In the genomic region with DNA sequence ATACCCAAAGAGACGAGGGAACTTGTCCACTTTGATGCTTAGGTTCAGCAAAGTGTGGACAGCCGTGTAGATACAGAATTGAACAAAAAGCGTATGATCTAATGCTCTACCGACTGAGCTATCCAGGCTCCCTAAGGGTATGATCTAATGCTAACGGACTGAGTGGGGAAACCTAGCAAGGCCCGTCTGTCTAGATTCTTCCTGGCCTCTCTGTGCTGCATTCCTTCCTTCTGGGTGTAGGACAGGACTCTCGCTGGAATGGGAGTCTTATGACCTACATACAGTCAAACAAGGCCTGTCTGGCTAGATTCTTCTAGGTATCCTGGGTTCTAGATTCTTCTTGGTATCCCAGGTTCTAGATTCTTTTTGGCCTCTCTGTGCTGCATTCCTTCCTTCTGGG, we compare ENCODE assay signal across 28 cellular contexts. TPM values are rescaled to one million over a fixed set of nuclear protein-coding genes. Genes with fewer than 3 reads are reported as not detected.
"Had no signal": no experiment of that assay in that cellular context is flagged by ENCODE, and none has a peak within 500 bp of the region (broad histone marks: within the 10 kb centered on the region; RNA-seq: fewer than 3 reads in every experiment).

No MANE protein-coding gene starts in this region.

- FAIRE-seq: keratinocyte had no signal

- H3K36me3 ChIP-seq: colonic mucosa, gastroesophageal sphincter, prostate gland, right atrium auricular region, stomach, thyroid gland, upper lobe of left lung, uterus had no signal

- DNase-seq: colonic mucosa; effector CD8-positive, alpha-beta T cell; endodermal cell; foreskin keratinocyte; hypothalamus; immature natural killer cell; mesendoderm; naive thymus-derived CD8-positive, alpha-beta T cell; nephron progenitor cell; nucleus accumbens; stimulated activated CD4-positive, alpha-beta T cell treated with anti-CD3 and anti-CD28 coated beads, Interleukin-2, amount 100 ng/mL, for 24 hours; stimulated activated CD4-positive, alpha-beta T cell treated with anti-CD3 and anti-CD28 coated beads, Interleukin-4, amount 100 ng/mL, for 24 hours; stimulated activated naive CD4-positive, alpha-beta T cell treated with Interleukin-2 at 50 U/mL for 16 hours; stomach; thyroid gland; upper lobe of left lung; uterus had no signal

- H3K27ac ChIP-seq: colonic mucosa, epithelial cell of prostate, foreskin keratinocyte, gastroesophageal sphincter, prostate gland, right atrium auricular region, stomach, thyroid gland, upper lobe of left lung, uterus had no signal

- ATAC-seq: esophagus mucosa; foreskin keratinocyte; gastroesophageal sphincter; naive thymus-derived CD8-positive, alpha-beta T cell; sciatic nerve; stimulated activated effector memory CD8-positive, alpha-beta T cell treated with anti-CD3 and anti-CD28 coated beads, Interleukin-12 subunit alpha, Interleukin-12 subunit beta, amount 100 ng/mL, for 72 hours had no signal

- H3K9me3 ChIP-seq: colonic mucosa, gastroesophageal sphincter, prostate gland, right atrium auricular region, stomach, thyroid gland, upper lobe of left lung, uterus had no signal

- H3K4me1 ChIP-seq: colonic mucosa, foreskin keratinocyte, gastroesophageal sphincter, prostate gland, right atrium auricular region, stomach, thyroid gland, upper lobe of left lung, uterus had no signal

- H3K27me3 ChIP-seq: colonic mucosa, gastroesophageal sphincter, right atrium auricular region, stomach, thyroid gland, upper lobe of left lung, uterus had no signal

- H3K4me3 ChIP-seq: colonic mucosa, gastroesophageal sphincter, lung, prostate gland, right atrium auricular region, stomach, thyroid gland, upper lobe of left lung, uterus had no signal

RNA-seq across cellular contexts. Expression of a gene that starts 11.1 kb away (rescaled TPM):
- total RNA-seq: chondrocyte, osteocyte had no signal

RNA-seq across cellular contexts. Expression of a gene that starts 36.1 kb away (rescaled TPM):
- polyA plus RNA-seq: immature natural killer cell; naive thymus-derived CD8-positive, alpha-beta T cell had no signal
